In the genomic region with DNA sequence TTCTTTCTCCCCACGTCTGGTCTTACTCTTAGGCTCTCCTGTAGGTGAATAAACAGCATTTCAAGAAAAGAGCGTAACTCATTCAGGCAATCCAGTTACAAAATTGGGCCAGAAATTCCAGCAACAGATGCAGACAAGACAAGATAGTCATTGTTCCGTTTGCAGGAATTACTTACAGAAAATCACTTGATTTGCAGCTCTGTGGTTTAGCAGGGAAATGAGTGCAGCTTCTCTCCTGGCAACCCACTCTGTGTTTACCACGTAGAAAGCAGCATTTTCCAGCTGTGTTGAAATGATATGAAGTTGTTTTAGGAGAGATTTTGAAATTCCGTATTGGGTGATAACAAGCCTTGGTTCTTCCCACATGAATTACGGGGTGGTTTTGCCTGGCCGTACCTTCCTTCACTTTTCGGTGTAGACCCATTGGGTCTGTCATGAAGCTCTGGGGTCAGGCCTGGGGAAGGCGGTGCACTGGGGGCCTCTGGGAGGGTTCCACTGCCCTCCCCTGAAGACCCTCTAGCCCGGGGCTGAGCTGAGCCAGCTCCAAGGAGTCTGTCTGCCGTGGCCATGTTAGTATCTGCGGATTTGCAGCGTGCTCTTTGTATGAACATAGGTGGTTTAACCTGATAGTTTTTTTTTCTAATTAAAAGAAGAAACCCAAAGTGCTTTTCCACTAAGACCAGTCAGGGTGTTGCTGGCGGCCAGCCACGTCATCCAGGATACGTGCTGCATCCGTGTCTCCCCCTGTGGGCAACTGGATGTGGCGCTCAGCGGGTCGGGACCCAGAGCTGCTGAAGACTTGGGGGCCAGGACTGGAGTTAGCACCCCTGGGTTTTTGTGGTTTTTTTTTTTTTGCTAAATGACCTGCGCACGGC, we compare ENCODE assay signal across 21 cellular contexts. TPM values are rescaled to one million over a fixed set of nuclear protein-coding genes. Genes with fewer than 3 reads are reported as not detected.
DNase-seq lines count a peak whose midpoint lies in the region; ATAC-seq and TF ChIP-seq lines count a peak whose summit lies in the region.
"Had no signal": no experiment of that assay in that cellular context is flagged by ENCODE, and none has a peak within 500 bp of the region (broad histone marks: within the 10 kb centered on the region; RNA-seq: fewer than 3 reads in every experiment).

No MANE protein-coding gene starts in this region.

- no peak overlapping the region for H3K4me2 ChIP-seq in OCI-LY7 (ENCODE audit: low read length)
- H3K4me2 ChIP-seq: BLaER1 treated with 17β-estradiol and CSF1 and Interleukin-3, amounts not matched to agents 10 nM and 100 nM; GM23338; smooth muscle cell had no signal

- no peaks in the 10 kb centered on the region for H3K79me2 ChIP-seq in OCI-LY7 (ENCODE audit: insufficient read depth, low read depth, low read length)

- H3K4me3 ChIP-seq in RWPE2 (ENCODE audit: severe bottlenecking): no peak overlapping the region
- no peak overlapping the region for H3K4me3 ChIP-seq in CD4-positive, alpha-beta memory T cell (ENCODE audit: low read length in 2 of 2)
- no peak overlapping the region for H3K4me3 ChIP-seq in OCI-LY7 (ENCODE audit: low read depth, low read length, poor library complexity, severe bottlenecking)
- H3K4me3 ChIP-seq: BLaER1 treated with 17β-estradiol and CSF1 and Interleukin-3, amounts not matched to agents 10 nM and 100 nM; GM23338; SJSA1; smooth muscle cell had no signal

- intact Hi-C loops in CD4-positive, alpha-beta memory T cell (cut with micrococcal nuclease): no loop called here
- intact Hi-C loops in OCI-LY7 (cut with micrococcal nuclease; ENCODE audit: unreplicated experiment): no loop called here
- intact Hi-C loops in Calu3 (cut with micrococcal nuclease; ENCODE audit: unreplicated experiment): no loop called here

- H3K27ac Mint-ChIP-seq in stimulated activated naive B cell treated with anti-CD40 and anti-IgM and Interleukin-4, amounts not matched to agents 10 μg/mL and 1 μg/mL and 100 μg/mL, for 72 hours: peak overlapping the region; percentile 5
- peak overlapping the region in 1 of 7 donors; percentile 50 for H3K27ac Mint-ChIP-seq in CD4-positive, alpha-beta memory T cell
- no peak overlapping the region for H3K27ac Mint-ChIP-seq in Calu3 (ENCODE audit: unreplicated experiment)
- H3K27ac Mint-ChIP-seq: activated CD8-positive, alpha-beta memory T cell treated with anti-CD3 and anti-CD28 coated beads, Interleukin-2, amount 10 ng/mL, durations not matched to agents 7 days and 5 days; GM23338 had no signal

- peaks cover 5% of the 10 kb centered on the region; the same call in 1 of the 2 replicates for H3K36me3 ChIP-seq in RWPE2 (ENCODE audit: low read depth)
- H3K36me3 ChIP-seq in CD4-positive, alpha-beta memory T cell (ENCODE audit: insufficient read depth, low read length): peaks cover 43% of the 10 kb centered on the region
- H3K36me3 ChIP-seq in OCI-LY7 (ENCODE audit: insufficient read depth, low read length): no peaks in the 10 kb centered on the region

- H3K27ac ChIP-seq in RWPE2 (ENCODE audit: poor library complexity, severe bottlenecking): no peak overlapping the region
- peak overlapping the region; percentile 49 for H3K27ac ChIP-seq in cingulate gyrus (ENCODE audit: low read depth, low read length)
- no peak overlapping the region for H3K27ac ChIP-seq in CD4-positive, alpha-beta memory T cell (ENCODE audit: low read depth, low read length)
- H3K27ac ChIP-seq in OCI-LY7 (ENCODE audit: low read depth, low read length, poor library complexity, severe bottlenecking): no peak overlapping the region
- H3K27ac ChIP-seq: BLaER1 treated with 17β-estradiol and CSF1 and Interleukin-3, amounts not matched to agents 10 nM and 100 nM; SJSA1 had no signal

- no peaks in the 10 kb centered on the region for H3K4me1 ChIP-seq in RWPE2 (ENCODE audit: insufficient read depth, poor library complexity, severe bottlenecking)
- no peaks in the 10 kb centered on the region for H3K4me1 ChIP-seq in CD4-positive, alpha-beta memory T cell (ENCODE audit: insufficient read depth, low read length)
- H3K4me1 ChIP-seq in OCI-LY7 (ENCODE audit: insufficient read depth, low read length, poor library complexity, severe bottlenecking): no peaks in the 10 kb centered on the region
- H3K4me1 ChIP-seq: SJSA1 had no signal

- POLR2A ChIA-PET in CD4-positive, alpha-beta memory T cell (lab: Charles Lee; ENCODE audit: partially characterized antibody): no interaction called here
- POLR2A ChIA-PET in OCI-LY7 (lab: Charles Lee): no interaction called here

- H3K4me1 Mint-ChIP-seq in stimulated activated naive B cell treated with anti-CD40 and anti-IgM and Interleukin-4, amounts not matched to agents 10 μg/mL and 1 μg/mL and 100 μg/mL, for 72 hours: no peaks in the 10 kb centered on the region
- H3K4me1 Mint-ChIP-seq in CD4-positive, alpha-beta memory T cell: peaks cover 0 to under 1% (median 0%) of the 10 kb centered on the region in 4 donors
- no peaks in the 10 kb centered on the region for H3K4me1 Mint-ChIP-seq in Calu3 (ENCODE audit: low read depth, unreplicated experiment)
- H3K4me1 Mint-ChIP-seq: activated CD8-positive, alpha-beta memory T cell treated with anti-CD3 and anti-CD28 coated beads, Interleukin-2, amount 10 ng/mL, durations not matched to agents 7 days and 5 days; GM23338 had no signal

- no peak for ATAC-seq in RWPE2 (ENCODE audit: low read depth)
- ATAC-seq in stimulated activated naive B cell treated with anti-CD40 and anti-IgM and Interleukin-4, amounts not matched to agents 10 μg/mL and 1 μg/mL and 100 μg/mL, for 72 hours (replicated peaks): no peak
- ATAC-seq in HG03025 (IDR thresholded peaks at IDR 0.05; ENCODE audit: low FRiP score, unreplicated experiment): no peak
- ATAC-seq: activated CD8-positive, alpha-beta memory T cell treated with anti-CD3 and anti-CD28 coated beads, Interleukin-2, amount 10 ng/mL, durations not matched to agents 7 days and 5 days; GM23338 had no signal

- no peaks in the 10 kb centered on the region for H3K27me3 Mint-ChIP-seq in stimulated activated naive B cell treated with anti-CD40 and anti-IgM and Interleukin-4, amounts not matched to agents 10 μg/mL and 1 μg/mL and 100 μg/mL, for 72 hours
- no peaks in the 10 kb centered on the region for H3K27me3 Mint-ChIP-seq in CD4-positive, alpha-beta memory T cell
- H3K27me3 Mint-ChIP-seq in Calu3 (ENCODE audit: unreplicated experiment): no peaks in the 10 kb centered on the region
- H3K27me3 Mint-ChIP-seq: activated CD8-positive, alpha-beta memory T cell treated with anti-CD3 and anti-CD28 coated beads, Interleukin-2, amount 10 ng/mL, durations not matched to agents 7 days and 5 days had no signal

- H3K9me3 Mint-ChIP-seq in stimulated activated naive B cell treated with anti-CD40 and anti-IgM and Interleukin-4, amounts not matched to agents 10 μg/mL and 1 μg/mL and 100 μg/mL, for 72 hours: no peaks in the 10 kb centered on the region
- H3K9me3 Mint-ChIP-seq in CD4-positive, alpha-beta memory T cell: peaks cover 0 to 4% (median 0%) of the 10 kb centered on the region in 8 donors
- H3K9me3 Mint-ChIP-seq in Calu3 (ENCODE audit: low read depth, unreplicated experiment): peaks cover 13% of the 10 kb centered on the region
- H3K9me3 Mint-ChIP-seq: GM23338 had no signal

- no peak for TF ChIP-seq CTCF in RWPE2 (IDR thresholded peaks at IDR 0.05; ENCODE audit: poor library complexity, severe bottlenecking)
- TF ChIP-seq CTCF in OCI-LY7 (conservative IDR thresholded peaks at IDR 0.05; ENCODE audit: low read length): no peak
- no peak for TF ChIP-seq CTCF in Calu3 (IDR thresholded peaks at IDR 0.05; ENCODE audit: unreplicated experiment)

- H3K9me3 ChIP-seq in RWPE2 (ENCODE audit: severe bottlenecking) (no peaks in the 10 kb centered on the region), OCI-LY7 (ENCODE audit: low read length) (no peaks in the 10 kb centered on the region)
- H3K9me3 ChIP-seq in CD4-positive, alpha-beta memory T cell (ENCODE audit: control insufficient read depth in 1 of 2, low read length in 2 of 2): no peaks in the 10 kb centered on the region
- H3K9me3 ChIP-seq: BLaER1 treated with 17β-estradiol and CSF1 and Interleukin-3, amounts not matched to agents 10 nM and 100 nM had no signal

- CTCF ChIA-PET in CD4-positive, alpha-beta memory T cell (lab: Charles Lee; ENCODE audit: partially characterized antibody): interaction anchor here (1.1 kb wide), 1 partner anchor 9 kb away, joined by 3 read pairs; no protein-coding TSS in a partner anchor
- CTCF ChIA-PET in OCI-LY7 (lab: Charles Lee; ENCODE audit: unreplicated experiment): no interaction called here
- CTCF ChIA-PET in Calu3 (lab: Charles Lee): no interaction called here

- H3K27me3 ChIP-seq in RWPE2 (ENCODE audit: insufficient read depth, poor library complexity, severe bottlenecking): no peaks in the 10 kb centered on the region
- H3K27me3 ChIP-seq in CD4-positive, alpha-beta memory T cell (ENCODE audit: insufficient read depth, low read length): no peaks in the 10 kb centered on the region
- H3K27me3 ChIP-seq: SJSA1 had no signal

- DNase-seq in RWPE2 (ENCODE audit: low spot score): peak; percentile 29
- peak; percentile 22 for DNase-seq in inferior parietal cortex (ENCODE audit: extremely low spot score)
- DNase-seq in stimulated activated naive B cell treated with anti-CD40 and anti-IgM and Interleukin-4, amounts not matched to agents 10 μg/mL and 1 μg/mL and 100 μg/mL, for 72 hours: no peak
- DNase-seq in CD4-positive, alpha-beta memory T cell: no peak
- no peak for DNase-seq in OCI-LY7 (ENCODE audit: low spot score)
- no peak for DNase-seq in Calu3
- DNase-seq: activated CD4-positive, alpha-beta T cell treated with anti-CD3 and anti-CD28 coated beads for 1 hour; activated CD8-positive, alpha-beta memory T cell treated with anti-CD3 and anti-CD28 coated beads, Interleukin-2, amount 10 ng/mL, durations not matched to agents 7 days and 5 days; activated gamma-delta T cell; MV-4-11; NCI-H2029; NCI-H524; T-helper 9 cell; trophoblast cell had no signal

- BruUV-seq in OCI-LY7 (replicated peaks; lab: Mats Ljungman, UMichigan): no TSS peak
- no TSS peak for BruUV-seq in Calu3 (replicated peaks; lab: Mats Ljungman, UMichigan)

- no peaks in the 10 kb centered on the region for H3K9me2 ChIP-seq in OCI-LY7 (ENCODE audit: insufficient read depth, low read length)

- no peak overlapping the region for H2AFZ ChIP-seq in OCI-LY7 (ENCODE audit: low read length)
- H2AFZ ChIP-seq: GM23338 had no signal

- H3K36me3 Mint-ChIP-seq in stimulated activated naive B cell treated with anti-CD40 and anti-IgM and Interleukin-4, amounts not matched to agents 10 μg/mL and 1 μg/mL and 100 μg/mL, for 72 hours: peaks cover 75 to 87% of the 10 kb centered on the region in 2 donors
- peaks cover 83 to 85% of the 10 kb centered on the region in 2 donors for H3K36me3 Mint-ChIP-seq in CD4-positive, alpha-beta memory T cell
- H3K36me3 Mint-ChIP-seq in Calu3 (ENCODE audit: insufficient read depth, unreplicated experiment): peaks cover 42% of the 10 kb centered on the region

- no peak overlapping the region for H3K4me3 Mint-ChIP-seq in stimulated activated naive B cell treated with anti-CD40 and anti-IgM and Interleukin-4, amounts not matched to agents 10 μg/mL and 1 μg/mL and 100 μg/mL, for 72 hours
- no peak overlapping the region for H3K4me3 Mint-ChIP-seq in CD4-positive, alpha-beta memory T cell
- H3K4me3 Mint-ChIP-seq in Calu3 (ENCODE audit: low read depth, unreplicated experiment): no peak overlapping the region
- H3K4me3 Mint-ChIP-seq: activated CD8-positive, alpha-beta memory T cell treated with anti-CD3 and anti-CD28 coated beads, Interleukin-2, amount 10 ng/mL, durations not matched to agents 7 days and 5 days; GM23338 had no signal

- H4K20me1 ChIP-seq in OCI-LY7 (ENCODE audit: insufficient read depth, low read length): no peaks in the 10 kb centered on the region

RNA-seq across cellular contexts. Expression of a gene that starts 58.9 kb away (rescaled TPM):
- total RNA-seq in CD4-positive, alpha-beta memory T cell: not detected
- not detected for polyA plus RNA-seq in CD4-positive, alpha-beta memory T cell
- total RNA-seq in OCI-LY7 (2014; rRNA removed; shearing (Covaris generic)): not detected in 2 replicates
- total RNA-seq in OCI-LY7 (2022): not detected in 2 replicates
- not detected in 2 replicates for total RNA-seq in Calu3 (2022)
- total RNA-seq: activated CD8-positive, alpha-beta memory T cell treated with anti-CD3 and anti-CD28 coated beads, Interleukin-2, amount 10 ng/mL, durations not matched to agents 7 days and 5 days; osteocyte; SJSA1; smooth muscle cell had no signal

RNA-seq across cellular contexts. Expression of a gene that starts 59.2 kb away (rescaled TPM):
- total RNA-seq in CD4-positive, alpha-beta memory T cell: 10 to 100 TPM; 42.6 to 44.5 TPM
- 10 to 100 TPM in 1 of 2 donors, 1 to 10 TPM in 1; 8.5 to 30.2 TPM for polyA plus RNA-seq in CD4-positive, alpha-beta memory T cell
- 9.6 and 11.9 TPM in 2 replicates for total RNA-seq in OCI-LY7 (2014; rRNA removed; shearing (Covaris generic))
- total RNA-seq in OCI-LY7 (2022) (11.3 and 15.4 TPM in 2 replicates), Calu3 (2022) (13.9 and 15.6 TPM in 2 replicates)

Comparison
In these comparisons a context has a peak if more than half of its experiments do, and no peak if none do; other contexts are left out.
1. DNase-seq: peak in RWPE2 (single experiment) and inferior parietal cortex (single experiment); none in stimulated activated naive B cell treated with anti-CD40 and anti-IgM and Interleukin-4, amounts not matched to agents 10 μg/mL and 1 μg/mL and 100 μg/mL, for 72 hours (single experiment), CD4-positive, alpha-beta memory T cell (0 of 5), OCI-LY7 (single experiment) and Calu3 (single experiment).